Comparison of ENCODE assay signal across 16 cellular contexts in genomic region chr17:18107971-18108370, GRCh38. TPM values are rescaled to one million over a fixed set of nuclear protein-coding genes. Genes with fewer than 3 reads are reported as not detected.
DNase-seq lines count a peak whose midpoint lies in the region; ATAC-seq and TF ChIP-seq lines count a peak whose summit lies in the region.
"Had no signal": no experiment of that assay in that cellular context is flagged by ENCODE, and none has a peak within 500 bp of the region (broad histone marks: within the 10 kb centered on the region; RNA-seq: fewer than 3 reads in every experiment).

No MANE protein-coding gene starts in this region.

- POLR2A ChIA-PET in RWPE1 (lab: Yijun Ruan, JAX; ENCODE audit: low non-redundant PET): no interaction called here

- no peaks in the 10 kb centered on the region for H3K9me3 ChIP-seq in vagina
- H3K9me3 ChIP-seq: A549 had no signal

- H3K4me1 ChIP-seq in vagina: no peaks in the 10 kb centered on the region
- H3K4me1 ChIP-seq: A549 had no signal

- H3K9me3 Mint-ChIP-seq in activated naive CD8-positive, alpha-beta T cell treated with anti-CD3 and anti-CD28 coated beads for 36 hours: no peaks in the 10 kb centered on the region
- no peaks in the 10 kb centered on the region for H3K9me3 Mint-ChIP-seq in activated naive CD8-positive, alpha-beta T cell treated with anti-CD3 and anti-CD28 coated beads, Interleukin-2, amount 50 U/mL, for 24 hours
- H3K9me3 Mint-ChIP-seq in glutamatergic neuron (ENCODE audit: unreplicated experiment): peaks cover 8% of the 10 kb centered on the region
- H3K9me3 Mint-ChIP-seq in stimulated activated effector memory CD8-positive, alpha-beta T cell treated with anti-CD3 and anti-CD28 coated beads, Interleukin-12 subunit alpha, Interleukin-12 subunit beta, amount 100 ng/mL, for 72 hours: no peaks in the 10 kb centered on the region

- H3K27me3 ChIP-seq in vagina: no peaks in the 10 kb centered on the region

- no peaks in the 10 kb centered on the region for H3K27me3 Mint-ChIP-seq in activated naive CD8-positive, alpha-beta T cell treated with anti-CD3 and anti-CD28 coated beads for 36 hours
- H3K27me3 Mint-ChIP-seq in activated naive CD8-positive, alpha-beta T cell treated with anti-CD3 and anti-CD28 coated beads, Interleukin-2, amount 50 U/mL, for 24 hours: no peaks in the 10 kb centered on the region
- H3K27me3 Mint-ChIP-seq in glutamatergic neuron (ENCODE audit: unreplicated experiment): no peaks in the 10 kb centered on the region

- H3K27ac Mint-ChIP-seq in activated naive CD8-positive, alpha-beta T cell treated with anti-CD3 and anti-CD28 coated beads for 36 hours: peak overlapping the region; percentile 34
- H3K27ac Mint-ChIP-seq in activated naive CD8-positive, alpha-beta T cell treated with anti-CD3 and anti-CD28 coated beads, Interleukin-2, amount 50 U/mL, for 24 hours: no peak overlapping the region
- H3K27ac Mint-ChIP-seq in glutamatergic neuron (ENCODE audit: unreplicated experiment): peak overlapping the region; percentile 43
- H3K27ac Mint-ChIP-seq in stimulated activated effector memory CD8-positive, alpha-beta T cell treated with anti-CD3 and anti-CD28 coated beads, Interleukin-12 subunit alpha, Interleukin-12 subunit beta, amount 100 ng/mL, for 72 hours: peak overlapping the region; percentile 45

- peak overlapping the region; percentile 31 for H3K27ac ChIP-seq in RWPE1
- H3K27ac ChIP-seq in vagina: no peak overlapping the region
- H3K27ac ChIP-seq: A549, GM23248 had no signal

- no peak for DNase-seq in activated naive CD8-positive, alpha-beta T cell treated with anti-CD3 and anti-CD28 coated beads for 36 hours
- DNase-seq in activated naive CD8-positive, alpha-beta T cell treated with anti-CD3 and anti-CD28 coated beads, Interleukin-2, amount 50 U/mL, for 24 hours: no peak
- DNase-seq in RWPE1 (ENCODE audit: low spot score) (no peak), glutamatergic neuron (no peak), NCI-H1417 (lab: John Stamatoyannopoulos, UW) (no peak), GM19240 (ENCODE audit: insufficient read length, low spot score) (no peak), vagina (ENCODE audit: extremely low spot score in 2 of 2) (no peak)
- no peak for DNase-seq in stimulated activated effector memory CD8-positive, alpha-beta T cell treated with anti-CD3 and anti-CD28 coated beads, Interleukin-12 subunit alpha, Interleukin-12 subunit beta, amount 100 ng/mL, for 72 hours (ENCODE audit: low spot score in 2 of 2)
- DNase-seq: GM23248, HCEC 1CT, KG1, NCI-H1105 treated with DMSO at 0.1 percent for 48 hours, NCI-H510A treated with DMSO at 0.1 percent for 48 hours, NCI-H774, RPMI8226 had no signal

- H3K4me1 Mint-ChIP-seq in activated naive CD8-positive, alpha-beta T cell treated with anti-CD3 and anti-CD28 coated beads for 36 hours: no peaks in the 10 kb centered on the region
- no peaks in the 10 kb centered on the region for H3K4me1 Mint-ChIP-seq in activated naive CD8-positive, alpha-beta T cell treated with anti-CD3 and anti-CD28 coated beads, Interleukin-2, amount 50 U/mL, for 24 hours
- H3K4me1 Mint-ChIP-seq in glutamatergic neuron (ENCODE audit: low read depth, unreplicated experiment): peaks cover 5% of the 10 kb centered on the region
- H3K4me1 Mint-ChIP-seq in stimulated activated effector memory CD8-positive, alpha-beta T cell treated with anti-CD3 and anti-CD28 coated beads, Interleukin-12 subunit alpha, Interleukin-12 subunit beta, amount 100 ng/mL, for 72 hours: no peaks in the 10 kb centered on the region

- intact Hi-C loops in vagina (cut with DNase I): no loop called here

- H3K36me3 ChIP-seq in vagina: peaks cover 0 to 22% of the 10 kb centered on the region in 2 donors

- H3K4me3 ChIP-seq in vagina: no peak overlapping the region
- H3K4me3 ChIP-seq: A549, GM23248 had no signal

- peaks cover 2% of the 10 kb centered on the region for H3K36me3 Mint-ChIP-seq in activated naive CD8-positive, alpha-beta T cell treated with anti-CD3 and anti-CD28 coated beads for 36 hours
- peaks cover 3% of the 10 kb centered on the region for H3K36me3 Mint-ChIP-seq in activated naive CD8-positive, alpha-beta T cell treated with anti-CD3 and anti-CD28 coated beads, Interleukin-2, amount 50 U/mL, for 24 hours (ENCODE audit: low read depth)
- H3K36me3 Mint-ChIP-seq in glutamatergic neuron (ENCODE audit: unreplicated experiment): no peaks in the 10 kb centered on the region
- peaks cover 10% of the 10 kb centered on the region for H3K36me3 Mint-ChIP-seq in stimulated activated effector memory CD8-positive, alpha-beta T cell treated with anti-CD3 and anti-CD28 coated beads, Interleukin-12 subunit alpha, Interleukin-12 subunit beta, amount 100 ng/mL, for 72 hours

- no peak for TF ChIP-seq CTCF in RWPE1 (conservative IDR thresholded peaks at IDR 0.05; ENCODE audit: low read depth)
- TF ChIP-seq CTCF in glutamatergic neuron (IDR thresholded peaks at IDR 0.05; ENCODE audit: partially characterized antibody, unreplicated experiment): no peak
- TF ChIP-seq CTCF in vagina (IDR thresholded peaks at IDR 0.05): no peak

- TF ChIP-seq POLR2A in vagina (IDR thresholded peaks at IDR 0.05): no peak

- H3K4me3 Mint-ChIP-seq in activated naive CD8-positive, alpha-beta T cell treated with anti-CD3 and anti-CD28 coated beads for 36 hours: no peak overlapping the region
- H3K4me3 Mint-ChIP-seq in activated naive CD8-positive, alpha-beta T cell treated with anti-CD3 and anti-CD28 coated beads, Interleukin-2, amount 50 U/mL, for 24 hours: no peak overlapping the region
- no peak overlapping the region for H3K4me3 Mint-ChIP-seq in glutamatergic neuron (ENCODE audit: unreplicated experiment)
- no peak overlapping the region for H3K4me3 Mint-ChIP-seq in stimulated activated effector memory CD8-positive, alpha-beta T cell treated with anti-CD3 and anti-CD28 coated beads, Interleukin-12 subunit alpha, Interleukin-12 subunit beta, amount 100 ng/mL, for 72 hours

- no peak for ATAC-seq in activated naive CD8-positive, alpha-beta T cell treated with anti-CD3 and anti-CD28 coated beads, Interleukin-2, amount 50 U/mL, for 24 hours
- no peak for ATAC-seq in stimulated activated effector memory CD8-positive, alpha-beta T cell treated with anti-CD3 and anti-CD28 coated beads, Interleukin-12 subunit alpha, Interleukin-12 subunit beta, amount 100 ng/mL, for 72 hours

- CTCF ChIA-PET in RWPE1 (lab: Yijun Ruan, JAX): no interaction called here

RNA-seq across cellular contexts. Expression of gene MYO15A, which starts 0.6 kb away (rescaled TPM):
- total RNA-seq in activated naive CD8-positive, alpha-beta T cell treated with anti-CD3 and anti-CD28 coated beads for 36 hours: under 1 TPM; 0.60 to 0.68 TPM
- total RNA-seq in glutamatergic neuron (ENCODE audit: unreplicated experiment): 4.0 TPM
- 6.1 TPM for total RNA-seq in vagina

RNA-seq across cellular contexts. Expression of gene DRG2, which starts 20.2 kb away (rescaled TPM):
- total RNA-seq in activated naive CD8-positive, alpha-beta T cell treated with anti-CD3 and anti-CD28 coated beads for 36 hours: 10 to 100 TPM; 52.2 to 52.4 TPM
- total RNA-seq in glutamatergic neuron (ENCODE audit: unreplicated experiment): 37.1 TPM
- 40.8 TPM for total RNA-seq in vagina
